ENCODE assay signal across 12 cellular contexts in the genomic region with DNA sequence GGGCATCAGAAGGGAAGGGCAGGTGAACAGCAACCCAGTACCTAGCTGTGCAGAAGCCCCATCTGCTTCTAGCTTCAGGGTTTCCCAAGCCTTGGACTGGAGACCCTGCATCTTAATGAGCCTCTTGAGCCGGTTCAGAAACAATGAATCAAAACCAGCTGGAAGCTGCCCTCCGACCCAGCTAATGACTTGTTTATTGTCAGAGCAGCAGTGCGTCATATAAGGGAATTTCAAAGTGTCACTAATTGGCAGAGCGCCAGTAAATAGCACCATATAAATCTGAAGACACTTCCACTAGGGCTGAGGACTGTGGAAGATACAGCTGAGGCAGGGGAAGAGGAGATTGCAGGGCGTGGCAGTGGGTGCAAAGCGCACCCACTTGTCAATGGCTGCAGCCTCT. TPM values are rescaled to one million over a fixed set of nuclear protein-coding genes. Genes with fewer than 3 reads are reported as not detected.
A peak's percentile ranks its signal among the peaks of the same experiment; 100 is the strongest.
DNase-seq lines count a peak whose midpoint lies in the region; ATAC-seq, FAIRE-seq and TF ChIP-seq lines count a peak whose summit lies in the region.
"Had no signal": no experiment of that assay in that cellular context is flagged by ENCODE, and none has a peak within 500 bp of the region (broad histone marks: within the 10 kb centered on the region; RNA-seq: fewer than 3 reads in every experiment).

No MANE protein-coding gene starts in this region.

- FAIRE-seq in GM12892 (lab: Jason Lieb, UNC) = no peak
- FAIRE-seq: H1 had no signal

- no peak for ATAC-seq in T-cell (replicated peaks in 1 of 4)
- ATAC-seq in HG02870 (IDR thresholded peaks at IDR 0.05; ENCODE audit: unreplicated experiment) = no peak
- ATAC-seq: activated naive CD8-positive, alpha-beta T cell treated with anti-CD3 and anti-CD28 coated beads, Interleukin-2, amount 50 U/mL, for 24 hours; right cardiac atrium had no signal

- POLR2A ChIA-PET in T-cell (lab: Charles Lee) = no interaction called here

- no peak for TF ChIP-seq POLR2A in GM12892 (IDR thresholded peaks at IDR 0.05; ENCODE audit: low read depth, low read length)

- H3K4me1 Mint-ChIP-seq in activated naive CD8-positive, alpha-beta T cell treated with anti-CD3 and anti-CD28 coated beads for 36 hours = no peaks in the 10 kb centered on the region
- peaks cover 0 to 9% (median 0%) of the 10 kb centered on the region in 3 donors for H3K4me1 Mint-ChIP-seq in T-cell
- H3K4me1 Mint-ChIP-seq: activated naive CD8-positive, alpha-beta T cell treated with anti-CD3 and anti-CD28 coated beads, Interleukin-2, amount 50 U/mL, for 24 hours had no signal

- H3K4me3 Mint-ChIP-seq in activated naive CD8-positive, alpha-beta T cell treated with anti-CD3 and anti-CD28 coated beads for 36 hours = no peak overlapping the region
- H3K4me3 Mint-ChIP-seq in T-cell = no peak overlapping the region
- H3K4me3 Mint-ChIP-seq: activated naive CD8-positive, alpha-beta T cell treated with anti-CD3 and anti-CD28 coated beads, Interleukin-2, amount 50 U/mL, for 24 hours had no signal

- no peak overlapping the region for H3K27ac Mint-ChIP-seq in activated naive CD8-positive, alpha-beta T cell treated with anti-CD3 and anti-CD28 coated beads for 36 hours
- H3K27ac Mint-ChIP-seq in T-cell = no peak overlapping the region
- H3K27ac Mint-ChIP-seq: activated naive CD8-positive, alpha-beta T cell treated with anti-CD3 and anti-CD28 coated beads, Interleukin-2, amount 50 U/mL, for 24 hours had no signal

- peaks cover 5% of the 10 kb centered on the region for H3K9me3 Mint-ChIP-seq in activated naive CD8-positive, alpha-beta T cell treated with anti-CD3 and anti-CD28 coated beads for 36 hours
- H3K9me3 Mint-ChIP-seq in T-cell = peaks cover 4 to 12% (median 6%) of the 10 kb centered on the region in 3 donors

- CTCF ChIA-PET in T-cell (lab: Charles Lee) = no interaction called here

- DNase-seq in A172 (ENCODE audit: low spot score) (peak; percentile 62), ELR (ENCODE audit: low read depth) (peak; percentile 50), glomerular endothelial cell (ENCODE audit: extremely low read depth, low read depth, low spot score) (peak; percentile 86), GM12892 (ENCODE audit: insufficient read length) (no peak), T-cell (no peak)
- no peak for DNase-seq in activated naive CD8-positive, alpha-beta T cell treated with anti-CD3 and anti-CD28 coated beads for 36 hours
- DNase-seq: activated naive CD8-positive, alpha-beta T cell treated with anti-CD3 and anti-CD28 coated beads, Interleukin-2, amount 50 U/mL, for 24 hours; right cardiac atrium; testis had no signal

- peaks cover 3% of the 10 kb centered on the region for H3K27me3 Mint-ChIP-seq in activated naive CD8-positive, alpha-beta T cell treated with anti-CD3 and anti-CD28 coated beads for 36 hours
- H3K27me3 Mint-ChIP-seq in T-cell = peaks cover 4 to 7% of the 10 kb centered on the region in 2 donors

- peaks cover 5% of the 10 kb centered on the region for H3K36me3 Mint-ChIP-seq in activated naive CD8-positive, alpha-beta T cell treated with anti-CD3 and anti-CD28 coated beads for 36 hours
- no peaks in the 10 kb centered on the region for H3K36me3 Mint-ChIP-seq in T-cell

TF ChIP-seq in PFSK-1, 5 proteins besides CTCF, POLR2A, EP300 and RAD21:
- TF ChIP-seq POLR2AphosphoS5 (IDR thresholded peaks at IDR 0.05; ENCODE audit: low read depth, low read length) (peak; percentile 43; the same call in 1 of the 2 replicates), REST (IDR thresholded peaks at IDR 0.05; ENCODE audit: insufficient read depth in 1 of 2, low read depth in 2 of 2, low read length in 2 of 2) (peak in 1 of 2 experiments; percentile 58; a peak in 2 of 4 replicates), FOXP2 (optimal IDR thresholded peaks at IDR 0.05; ENCODE audit: borderline replicate concordance, extremely low read depth, extremely low read length, insufficient read depth) (peak; percentile 51), SIN3A (IDR thresholded peaks at IDR 0.05; ENCODE audit: borderline replicate concordance, insufficient read depth, low read length) (peak; percentile 68; the same call in 1 of the 2 replicates), TAF1 (IDR thresholded peaks at IDR 0.05; ENCODE audit: borderline replicate concordance, insufficient read depth, low read length) (0 out of 2 replicates have a peak, but pooled peaks have one; percentile 44)

RNA-seq across cellular contexts. Expression of gene RPUSD4, which starts 57.5 kb away (rescaled TPM):
- total RNA-seq in A172 (2014; rRNA removed; shearing (Covaris generic)) = 12.1 and 16.8 TPM in 2 replicates
- polyA plus RNA-seq in PFSK-1 (2012; ENCODE audit: insufficient read length, low read depth) = 48.5 TPM
- total RNA-seq in glomerular endothelial cell = 18.0 and 18.9 TPM in 2 replicates
- 26.6 TPM for polyA plus RNA-seq in GM12892 (2012; ENCODE audit: missing spikeins)
- total RNA-seq in activated naive CD8-positive, alpha-beta T cell treated with anti-CD3 and anti-CD28 coated beads for 36 hours = 10 to 100 TPM; 49.0 to 52.8 TPM
- total RNA-seq in T-cell = 10 to 100 TPM; 33.8 to 41.5 (median 40.2) TPM

RNA-seq across cellular contexts. Expression of gene FAM118B, which starts 57.6 kb away (rescaled TPM):
- 25.4 and 34.5 TPM in 2 replicates for total RNA-seq in A172 (2014; rRNA removed; shearing (Covaris generic))
- 17.7 TPM for polyA plus RNA-seq in PFSK-1 (2012; ENCODE audit: insufficient read length, low read depth)
- total RNA-seq in glomerular endothelial cell = 29.9 and 31.3 TPM in 2 replicates
- polyA plus RNA-seq in GM12892 (2012; ENCODE audit: missing spikeins) = 10.2 TPM
- 10 to 100 TPM; 16.0 to 16.7 TPM for total RNA-seq in activated naive CD8-positive, alpha-beta T cell treated with anti-CD3 and anti-CD28 coated beads for 36 hours
- total RNA-seq in T-cell = 10 to 100 TPM in 3 of 5 donors, 1 to 10 TPM in 2; 4.2 to 11.9 (median 11.0) TPM

Comparison
In these comparisons a context has a peak if more than half of its experiments do, and no peak if none do; other contexts are left out.
1. DNase-seq: peak in A172 (single experiment), ELR (single experiment) and glomerular endothelial cell (single experiment); none in GM12892 (single experiment), activated naive CD8-positive, alpha-beta T cell treated with anti-CD3 and anti-CD28 coated beads for 36 hours (single experiment) and T-cell (0 of 34).